Comparison of ENCODE assay signal across 8 cellular contexts in the genomic region with DNA sequence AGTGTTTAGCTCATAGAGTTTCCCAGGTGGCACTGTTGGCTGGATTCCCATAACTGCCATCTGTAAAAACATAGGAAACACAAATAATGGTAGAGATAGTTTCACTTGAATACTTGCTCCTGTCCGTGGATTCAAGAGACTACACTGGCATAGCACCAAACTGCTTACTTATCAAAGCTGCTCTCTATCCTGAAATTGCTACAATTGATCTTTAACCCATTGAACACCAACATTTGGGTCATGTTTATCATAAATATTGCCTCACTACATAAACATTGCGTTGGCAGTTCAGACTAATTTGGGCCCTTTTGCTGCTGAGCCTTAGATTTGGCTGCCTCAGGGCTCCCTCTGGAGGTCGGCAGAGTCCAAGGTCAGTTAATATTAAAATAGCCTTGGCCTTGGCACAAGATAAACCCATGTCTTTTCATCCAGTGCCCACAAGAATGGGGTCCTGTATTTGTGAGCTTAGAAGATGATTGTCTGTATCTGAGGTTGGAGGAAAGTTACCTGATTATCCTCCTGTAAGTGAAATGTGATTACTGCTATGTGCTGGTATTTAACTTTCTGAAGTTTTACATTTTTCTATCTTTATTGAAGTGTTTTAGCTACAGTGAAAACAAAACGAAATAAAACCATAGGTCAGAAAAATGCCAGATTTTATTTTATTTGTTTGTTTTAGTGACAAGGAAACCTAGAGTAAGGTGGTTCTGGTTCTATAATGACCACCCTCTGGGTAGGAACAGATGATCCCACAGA. TPM values are rescaled to one million over a fixed set of nuclear protein-coding genes. Genes with fewer than 3 reads are reported as not detected.
DNase-seq lines count a peak whose midpoint lies in the region; TF ChIP-seq lines count a peak whose summit lies in the region.

No MANE protein-coding gene starts in this region.

- H3K79me1 ChIP-seq in neuronal stem cell (ENCODE audit: low read depth, low read length): no peaks in the 10 kb centered on the region

- peak; percentile 60 for DNase-seq in ELR (ENCODE audit: low read depth)
- DNase-seq in H7: peak; percentile 12
- peak; percentile 60 for DNase-seq in NCI-H1092 treated with DMSO at 0.1 percent for 48 hours (lab: John Stamatoyannopoulos, UW)
- peak; percentile 16 for DNase-seq in SKM-1 (lab: John Stamatoyannopoulos, UW; ENCODE audit: unreplicated experiment)
- DNase-seq in epithelial cell of esophagus (ENCODE audit: low read depth): peak; percentile 61
- peak; percentile 67 for DNase-seq in myocyte (ENCODE audit: low read depth)
- no peak for DNase-seq in neuronal stem cell (ENCODE audit: low spot score)
- no peak for DNase-seq in activated CD8-positive, alpha-beta memory T cell treated with anti-CD3 and anti-CD28 coated beads for 24 hours

- H3K4me2 ChIP-seq in neuronal stem cell (ENCODE audit: insufficient read depth, low read length, poor library complexity, severe bottlenecking): no peak overlapping the region

- peaks cover 2 to 3% of the 10 kb centered on the region in 2 donors for H3K4me1 ChIP-seq in neuronal stem cell (ENCODE audit: control insufficient read depth in 2 of 2, insufficient read depth in 1 of 2, low read depth in 1 of 2, low read length in 2 of 2)

- no peak overlapping the region for H2BK12ac ChIP-seq in neuronal stem cell (ENCODE audit: low read length)

- no peaks in the 10 kb centered on the region for H3K27me3 ChIP-seq in H7 (ENCODE audit: control insufficient read depth, insufficient read depth, low read length)
- H3K27me3 ChIP-seq in neuronal stem cell (ENCODE audit: control insufficient read depth in 3 of 3, insufficient read depth in 3 of 3, low read depth in 1 of 3, low read length in 3 of 3): peaks cover 0 to 41% (median 0%) of the 10 kb centered on the region in 3 experiments

- H3K4ac ChIP-seq in neuronal stem cell (ENCODE audit: low read length): no peak overlapping the region

- H4K8ac ChIP-seq in neuronal stem cell (ENCODE audit: low read depth, low read length): no peak overlapping the region

- no peak overlapping the region for H3K27ac ChIP-seq in neuronal stem cell (replicated peaks; ENCODE audit: low read length)

- no peak overlapping the region for H2AK5ac ChIP-seq in neuronal stem cell (ENCODE audit: low read depth, low read length)

- no peak overlapping the region for H2AFZ ChIP-seq in neuronal stem cell (ENCODE audit: low read length)

- H3K9me3 ChIP-seq in neuronal stem cell (replicated peaks in 1 of 2; ENCODE audit: control insufficient read depth in 2 of 2, insufficient read depth in 1 of 2, low read depth in 1 of 2, low read length in 2 of 2): no peaks in the 10 kb centered on the region

- H2BK5ac ChIP-seq in neuronal stem cell (ENCODE audit: low read length): no peak overlapping the region

- H2BK15ac ChIP-seq in neuronal stem cell (ENCODE audit: low read length): no peak overlapping the region

- peak; percentile 70 for TF ChIP-seq CTCF in epithelial cell of esophagus (IDR thresholded peaks at IDR 0.05; ENCODE audit: insufficient read depth, low read depth, low read length, missing control alignments)

- H3K36me3 ChIP-seq in H7 (replicated peaks; ENCODE audit: control insufficient read depth, insufficient read depth, low read length): no peaks in the 10 kb centered on the region
- no peaks in the 10 kb centered on the region for H3K36me3 ChIP-seq in neuronal stem cell (replicated peaks in 1 of 2; ENCODE audit: control insufficient read depth in 2 of 2, insufficient read depth in 2 of 2, low read length in 2 of 2)

- H3K4me3 ChIP-seq in H7 (ENCODE audit: insufficient read depth, low read depth, low read length) (no peak overlapping the region), epithelial cell of esophagus (ENCODE audit: low read length) (no peak overlapping the region), neuronal stem cell (ENCODE audit: low read length in 2 of 2) (no peak overlapping the region)

- no peak overlapping the region for H2BK120ac ChIP-seq in neuronal stem cell (ENCODE audit: low read depth, low read length)

- H4K91ac ChIP-seq in neuronal stem cell (ENCODE audit: low read depth, low read length, poor library complexity): no peak overlapping the region

- no peak overlapping the region for H3K23ac ChIP-seq in neuronal stem cell (ENCODE audit: low read depth, low read length, poor library complexity)

- no peak overlapping the region for H3K9ac ChIP-seq in neuronal stem cell (ENCODE audit: low read depth, low read length, poor library complexity)

- H3K14ac ChIP-seq in neuronal stem cell (ENCODE audit: low read length): no peak overlapping the region

- WGBS in neuronal stem cell (ENCODE audit: extremely low coverage in 2 of 2, insufficient read length in 2 of 2, insufficient replicate concordance in 1 of 2), 2 donors: no CpG with 5 or more reads among the region's 4 CpGs

- H3K18ac ChIP-seq in neuronal stem cell (ENCODE audit: low read length): no peak overlapping the region

RNA-seq across cellular contexts. Expression of gene RANBP3L, which starts 4.0 kb away (rescaled TPM):
- not detected in 2 replicates for total RNA-seq in H7 (2014; rRNA removed; shearing (Covaris generic))
- total RNA-seq in myocyte: 9.4 and 12.6 TPM in 2 replicates
- 3.1 TPM for polyA plus RNA-seq in myocyte (2012)
- polyA plus RNA-seq in neuronal stem cell (2013, experiment 1 of 2): not detected
- polyA plus RNA-seq in neuronal stem cell (2013, experiment 2 of 2): not detected

Comparison
In these comparisons a context has a peak if more than half of its experiments do, and no peak if none do; other contexts are left out.
1. DNase-seq: peak in ELR (single experiment), H7 (single experiment), NCI-H1092 treated with DMSO at 0.1 percent for 48 hours (single experiment), SKM-1 (single experiment), epithelial cell of esophagus (single experiment) and myocyte (single experiment); none in neuronal stem cell (single experiment) and activated CD8-positive, alpha-beta memory T cell treated with anti-CD3 and anti-CD28 coated beads for 24 hours (single experiment).
2. RNA of gene RANBP3L, which starts 4.0 kb away (total RNA-seq): 9.4 to 12.6 TPM in myocyte; not detected in H7; every median in the first group is over 10 times any median in the second.